19 cellular contexts compared by ENCODE assay signal in genomic region chr16:88736088-88736487, GRCh38. TPM values are rescaled to one million over a fixed set of nuclear protein-coding genes. Genes with fewer than 3 reads are reported as not detected.
"Had no signal": no experiment of that assay in that cellular context is flagged by ENCODE, and none has a peak within 500 bp of the region (broad histone marks: within the 10 kb centered on the region; RNA-seq: fewer than 3 reads in every experiment).

No MANE protein-coding gene starts in this region.

- DNase-seq: KBM-7, MV-4-11, NCI-H1048, NCI-H1105, NCI-H1436 treated with DMSO at 0.1 percent for 48 hours, NCI-H187, NCI-H2029 treated with DMSO at 0.1 percent for 48 hours, NCI-H2107, NCI-H226, NCI-H446, NCI-H510A, NCI-H524 treated with DMSO at 0.1 percent for 48 hours, NCI-H82, SHP77, T-helper 2 cell had no signal

- H3K27ac ChIP-seq: HL-60 had no signal

- H3K27me3 Mint-ChIP-seq: IgD-negative memory B cell had no signal

- H3K9me3 Mint-ChIP-seq: IgD-negative memory B cell had no signal

- H3K4me3 Mint-ChIP-seq: IgD-negative memory B cell had no signal

RNA-seq across cellular contexts. Expression of gene SNAI3, which starts 49.8 kb away (rescaled TPM):
- total RNA-seq: MCF 10A, SK-MEL-5 had no signal
